In the genomic region with DNA sequence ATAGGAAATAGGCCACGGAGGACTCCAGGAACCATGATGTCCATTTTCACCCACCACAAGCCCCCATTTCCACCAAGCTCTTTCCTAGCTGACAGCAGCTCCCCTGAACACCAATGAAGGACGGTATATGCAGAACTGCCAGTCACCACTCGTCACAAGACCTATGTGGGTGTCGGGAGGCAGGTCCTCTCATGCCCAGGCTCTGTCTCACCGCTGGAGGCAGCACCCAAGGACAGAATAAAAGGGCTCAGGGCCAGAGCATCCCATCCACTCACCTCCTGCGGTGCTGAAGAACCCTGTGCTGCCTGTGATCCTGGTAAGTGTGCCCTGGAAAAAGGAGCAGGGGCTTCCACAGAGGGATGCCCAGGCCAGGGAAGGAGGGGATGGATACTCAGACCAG, we compare ENCODE assay signal across 1 cellular context.
TF ChIP-seq lines count a peak whose summit lies in the region.

A gene with protein sequence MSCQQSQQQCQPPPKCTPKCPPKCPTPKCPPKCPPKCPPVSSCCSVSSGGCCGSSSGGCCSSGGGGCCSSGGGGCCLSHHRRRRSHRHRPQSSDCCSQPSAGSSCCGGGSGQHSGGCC (plus strand): TSS at position 266 of the 400 bp plus-strand sequence. CDS start 1,232 bp downstream, outside the sequence.

TF ChIP-seq in HepG2, 621 proteins besides CTCF, POLR2A, EP300 and RAD21 (continued from another document):
- TF ChIP-seq, protein P1, sequence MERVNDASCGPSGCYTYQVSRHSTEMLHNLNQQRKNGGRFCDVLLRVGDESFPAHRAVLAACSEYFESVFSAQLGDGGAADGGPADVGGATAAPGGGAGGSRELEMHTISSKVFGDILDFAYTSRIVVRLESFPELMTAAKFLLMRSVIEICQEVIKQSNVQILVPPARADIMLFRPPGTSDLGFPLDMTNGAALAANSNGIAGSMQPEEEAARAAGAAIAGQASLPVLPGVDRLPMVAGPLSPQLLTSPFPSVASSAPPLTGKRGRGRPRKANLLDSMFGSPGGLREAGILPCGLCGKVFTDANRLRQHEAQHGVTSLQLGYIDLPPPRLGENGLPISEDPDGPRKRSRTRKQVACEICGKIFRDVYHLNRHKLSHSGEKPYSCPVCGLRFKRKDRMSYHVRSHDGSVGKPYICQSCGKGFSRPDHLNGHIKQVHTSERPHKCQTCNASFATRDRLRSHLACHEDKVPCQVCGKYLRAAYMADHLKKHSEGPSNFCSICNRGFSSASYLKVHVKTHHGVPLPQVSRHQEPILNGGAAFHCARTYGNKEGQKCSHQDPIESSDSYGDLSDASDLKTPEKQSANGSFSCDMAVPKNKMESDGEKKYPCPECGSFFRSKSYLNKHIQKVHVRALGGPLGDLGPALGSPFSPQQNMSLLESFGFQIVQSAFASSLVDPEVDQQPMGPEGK (CRISPR knock-in tag; IDR thresholded peaks at IDR 0.05) = no peak
- TF ChIP-seq MIER3 (CRISPR knock-in tag; IDR thresholded peaks at IDR 0.05; ENCODE audit: borderline replicate concordance) (no peak), ZNF460 (CRISPR knock-in tag; IDR thresholded peaks at IDR 0.05; ENCODE audit: borderline replicate concordance) (no peak)
